Comparison of ENCODE assay signal across 1 cellular context in genomic region chr6:43070028-43070632, GRCh38.
A peak's percentile ranks its signal among the peaks of the same experiment; 100 is the strongest.
TF ChIP-seq lines count a peak whose summit lies in the region.

No MANE protein-coding gene starts in this region.

TF ChIP-seq in GM12878, 131 proteins besides CTCF, POLR2A, EP300 and RAD21:
- TF ChIP-seq RB1 (IDR thresholded peaks at IDR 0.05; ENCODE audit: borderline replicate concordance): no peak
- 0 out of 2 replicates have a peak, but pooled peaks have one; percentile 36 for TF ChIP-seq HDGF (IDR thresholded peaks at IDR 0.05)
- TF ChIP-seq ZNF384 (IDR thresholded peaks at IDR 0.05; ENCODE audit: borderline replicate concordance, low read depth, low read length): peak; percentile 98
- TF ChIP-seq PBX3 (IDR thresholded peaks at IDR 0.05; ENCODE audit: insufficient replicate concordance, low read depth, low read length): no peak
- 0 out of 2 replicates have a peak, but pooled peaks have one; percentile 33 for TF ChIP-seq YY1 (IDR thresholded peaks at IDR 0.05; ENCODE audit: low read depth, low read length)
- TF ChIP-seq NBN (IDR thresholded peaks at IDR 0.05): 0 out of 2 replicates have a peak, but pooled peaks have one; percentile 52
- no peak for TF ChIP-seq ESRRA (IDR thresholded peaks at IDR 0.05; ENCODE audit: low read length)
- TF ChIP-seq RBBP5 (conservative IDR thresholded peaks at IDR 0.05): no peak
- no peak for TF ChIP-seq ZNF24 (IDR thresholded peaks at IDR 0.05)
- peak; percentile 71; the same call in 1 of the 2 replicates for TF ChIP-seq SMC3 (IDR thresholded peaks at IDR 0.05; ENCODE audit: borderline replicate concordance, low read length)
- no peak for TF ChIP-seq POLR2AphosphoS5 (IDR thresholded peaks at IDR 0.05; ENCODE audit: low read length)
TF ChIP-seq in GM12878: peak in this region for 5.
